In genomic region chr20:12978613-12979495, GRCh38 we compare ENCODE assay signal across 1 cellular context.
TF ChIP-seq lines count a peak whose summit lies in the region.

No MANE protein-coding gene starts in this region.

TF ChIP-seq in HepG2, 621 proteins besides CTCF, POLR2A, EP300 and RAD21 (continued from another document and continues in another):
- TF ChIP-seq ZNF142 (CRISPR knock-in tag; IDR thresholded peaks at IDR 0.05) (no peak), MAX (IDR thresholded peaks at IDR 0.05) (peak; percentile 42; the same call in 1 of the 2 replicates), ZNF10 (CRISPR knock-in tag; IDR thresholded peaks at IDR 0.05; ENCODE audit: borderline replicate concordance, low read depth) (no peak), ZNF605 (CRISPR knock-in tag; IDR thresholded peaks at IDR 0.05) (no peak), FOXA3 (CRISPR knock-in tag; IDR thresholded peaks at IDR 0.05) (peak; percentile 95), TERF1 (CRISPR knock-in tag; IDR thresholded peaks at IDR 0.05) (no peak), ZHX2 (IDR thresholded peaks at IDR 0.05; ENCODE audit: low read depth) (no peak), ZHX2 (CRISPR knock-in tag; IDR thresholded peaks at IDR 0.05; ENCODE audit: borderline replicate concordance) (no peak; the same call in 1 of the 2 replicates), FOXJ3 (CRISPR knock-in tag; IDR thresholded peaks at IDR 0.05; ENCODE audit: borderline replicate concordance) (peak; percentile 97; the same call in 1 of the 2 replicates), SIN3A (IDR thresholded peaks at IDR 0.05; ENCODE audit: borderline replicate concordance, low read depth, low read length) (no peak), NR0B2 (CRISPR knock-in tag; IDR thresholded peaks at IDR 0.05) (no peak), RXRB (CRISPR knock-in tag; IDR thresholded peaks at IDR 0.05; ENCODE audit: borderline replicate concordance) (peak; percentile 86), GMEB1 (CRISPR knock-in tag; IDR thresholded peaks at IDR 0.05; ENCODE audit: borderline replicate concordance) (no peak; the same call in 1 of the 2 replicates), ZNF709 (CRISPR knock-in tag; IDR thresholded peaks at IDR 0.05) (no peak), MLLT10 (CRISPR knock-in tag; IDR thresholded peaks at IDR 0.05) (no peak), ZBTB33 (CRISPR knock-in tag; IDR thresholded peaks at IDR 0.05) (no peak), MXD1 (CRISPR knock-in tag; IDR thresholded peaks at IDR 0.05) (no peak), ATF6 (CRISPR knock-in tag; conservative IDR thresholded peaks at IDR 0.05) (no peak), ZNF557 (CRISPR knock-in tag; IDR thresholded peaks at IDR 0.05) (no peak), PLRG1 (conservative IDR thresholded peaks at IDR 0.05) (no peak), POLR2AphosphoS5 (IDR thresholded peaks at IDR 0.05; ENCODE audit: low read depth, low read length) (peak; percentile 39; the same call in 1 of the 2 replicates), ZNF782 (CRISPR knock-in tag; IDR thresholded peaks at IDR 0.05; ENCODE audit: borderline replicate concordance) (no peak; the same call in 1 of the 2 replicates), ZBTB8A (CRISPR knock-in tag; IDR thresholded peaks at IDR 0.05; ENCODE audit: borderline replicate concordance, low read depth) (no peak), HOXA3 (CRISPR knock-in tag; IDR thresholded peaks at IDR 0.05) (peak; percentile 60; the same call in 1 of the 2 replicates), ZFP82 (CRISPR knock-in tag; IDR thresholded peaks at IDR 0.05; ENCODE audit: borderline replicate concordance) (peak; percentile 83; the same call in 1 of the 2 replicates), GLMP (CRISPR knock-in tag; IDR thresholded peaks at IDR 0.05; ENCODE audit: borderline replicate concordance) (no peak), RFX1 (IDR thresholded peaks at IDR 0.05) (no peak), ZFP1 (CRISPR knock-in tag; IDR thresholded peaks at IDR 0.05) (peak; percentile 67), ZBTB20 (CRISPR knock-in tag; IDR thresholded peaks at IDR 0.05; ENCODE audit: borderline replicate concordance, low read depth) (peak; percentile 96), ARID2 (CRISPR knock-in tag; IDR thresholded peaks at IDR 0.05; ENCODE audit: borderline replicate concordance) (no peak), NONO (IDR thresholded peaks at IDR 0.05) (no peak), NONO (CRISPR knock-in tag; conservative IDR thresholded peaks at IDR 0.05) (peak; percentile 60), MIXL1 (CRISPR knock-in tag; IDR thresholded peaks at IDR 0.05) (peak; percentile 93), MIER2 (CRISPR knock-in tag; IDR thresholded peaks at IDR 0.05) (peak; percentile 84), GATA4 (IDR thresholded peaks at IDR 0.05; ENCODE audit: borderline replicate concordance, low read depth) (peak; percentile 96), TAF15 (IDR thresholded peaks at IDR 0.05; ENCODE audit: low read depth, low read length, poor library complexity, severe bottlenecking) (no peak), AHR (CRISPR knock-in tag; IDR thresholded peaks at IDR 0.05) (no peak), ELF4 (CRISPR knock-in tag; IDR thresholded peaks at IDR 0.05; ENCODE audit: borderline replicate concordance) (peak; percentile 81; the same call in 1 of the 2 replicates)
